1 cellular context compared by ENCODE assay signal in genomic region chr10:14954001-14954770, GRCh38.
TF ChIP-seq lines count a peak whose summit lies in the region.

Gene DCLRE1C, minus strand, starts transcription at chr10:14954096. Its CDS starts 86 bp downstream, at chr10:14954010.

TF ChIP-seq in HepG2, 621 proteins besides CTCF, POLR2A, EP300 and RAD21 (continued from another document and continues in another):
- TF ChIP-seq LRRFIP1 (CRISPR knock-in tag; conservative IDR thresholded peaks at IDR 0.05): no peak
- no peak for TF ChIP-seq RNF219 (CRISPR knock-in tag; IDR thresholded peaks at IDR 0.05)
- peak; percentile 61; the same call in 1 of the 2 replicates for TF ChIP-seq ZBTB20 (CRISPR knock-in tag; IDR thresholded peaks at IDR 0.05; ENCODE audit: borderline replicate concordance, low read depth)
- peak; percentile 82 for TF ChIP-seq ZFY (CRISPR knock-in tag; IDR thresholded peaks at IDR 0.05)
- no peak; the same call in 1 of the 2 replicates for TF ChIP-seq ZNF629 (CRISPR knock-in tag; conservative IDR thresholded peaks at IDR 0.05)
- TF ChIP-seq ZNF224 (CRISPR knock-in tag; IDR thresholded peaks at IDR 0.05): 0 out of 2 replicates have a peak, but pooled peaks have one; percentile 80
- TF ChIP-seq TIGD3 (CRISPR knock-in tag; IDR thresholded peaks at IDR 0.05; ENCODE audit: borderline replicate concordance): no peak; the same call in 1 of the 2 replicates
- TF ChIP-seq SMAD3 (CRISPR knock-in tag; IDR thresholded peaks at IDR 0.05): no peak
- no peak for TF ChIP-seq PCBP2 (optimal IDR thresholded peaks at IDR 0.05; ENCODE audit: low read depth, low read length, poor library complexity, severe bottlenecking)
- 0 out of 2 replicates have a peak, but pooled peaks have one; percentile 65 for TF ChIP-seq ZBTB42 (CRISPR knock-in tag; IDR thresholded peaks at IDR 0.05)
- TF ChIP-seq ZNF335 (CRISPR knock-in tag; IDR thresholded peaks at IDR 0.05): peak; percentile 91
- peak; percentile 71 for TF ChIP-seq MED1 (CRISPR knock-in tag; IDR thresholded peaks at IDR 0.05)
- peak; percentile 79 for TF ChIP-seq SP2 (CRISPR knock-in tag; IDR thresholded peaks at IDR 0.05)
- TF ChIP-seq TRIM22 (IDR thresholded peaks at IDR 0.05): no peak
- peak; percentile 92 for TF ChIP-seq ZNF441 (CRISPR knock-in tag; IDR thresholded peaks at IDR 0.05; ENCODE audit: borderline replicate concordance)
- no peak for TF ChIP-seq FUBP1 (CRISPR knock-in tag; IDR thresholded peaks at IDR 0.05; ENCODE audit: borderline replicate concordance)
- TF ChIP-seq POLR2G (IDR thresholded peaks at IDR 0.05; ENCODE audit: low read depth, low read length): peak; percentile 78
- TF ChIP-seq CREB3 (CRISPR knock-in tag; IDR thresholded peaks at IDR 0.05): peak; percentile 88; the same call in 1 of the 2 replicates
- TF ChIP-seq HNRNPUL1 (IDR thresholded peaks at IDR 0.05; ENCODE audit: low read depth, low read length): no peak
- TF ChIP-seq NCOR1 (IDR thresholded peaks at IDR 0.05; ENCODE audit: borderline replicate concordance, low read length): no peak
- TF ChIP-seq ZNF652 (CRISPR knock-in tag; IDR thresholded peaks at IDR 0.05; ENCODE audit: borderline replicate concordance, low read depth): 0 out of 2 replicates have a peak, but pooled peaks have one; percentile 6
- TF ChIP-seq ZNF570 (CRISPR knock-in tag; IDR thresholded peaks at IDR 0.05; ENCODE audit: borderline replicate concordance): 0 out of 2 replicates have a peak, but pooled peaks have one; percentile 71
- no peak for TF ChIP-seq CEBPG (CRISPR knock-in tag; IDR thresholded peaks at IDR 0.05)
- peak; percentile 57; the same call in 1 of the 2 replicates for TF ChIP-seq ZMYM3 (CRISPR knock-in tag; IDR thresholded peaks at IDR 0.05)
- TF ChIP-seq POLR2AphosphoS5 (IDR thresholded peaks at IDR 0.05; ENCODE audit: low read depth, low read length): peak; percentile 75
- TF ChIP-seq AHR (CRISPR knock-in tag; IDR thresholded peaks at IDR 0.05): peak; percentile 89; the same call in 1 of the 2 replicates
- no peak for TF ChIP-seq ARNT (IDR thresholded peaks at IDR 0.05)
- TF ChIP-seq FOXK2 (IDR thresholded peaks at IDR 0.05): no peak
- peak; percentile 97 for TF ChIP-seq ZFYVE20 (CRISPR knock-in tag; IDR thresholded peaks at IDR 0.05; ENCODE audit: borderline replicate concordance, low read depth)
- TF ChIP-seq ZC3H4 (CRISPR knock-in tag; IDR thresholded peaks at IDR 0.05; ENCODE audit: borderline replicate concordance): no peak
- peak; percentile 89; the same call in 1 of the 2 replicates for TF ChIP-seq NFE2L1 (CRISPR knock-in tag; IDR thresholded peaks at IDR 0.05; ENCODE audit: borderline replicate concordance)
- TF ChIP-seq ZNF670 (CRISPR knock-in tag; IDR thresholded peaks at IDR 0.05; ENCODE audit: borderline replicate concordance): peak; percentile 89; the same call in 1 of the 2 replicates
- 0 out of 2 replicates have a peak, but pooled peaks have one; percentile 8 for TF ChIP-seq ATF3 (CRISPR knock-in tag; IDR thresholded peaks at IDR 0.05)
- TF ChIP-seq ZMYM4 (CRISPR knock-in tag; IDR thresholded peaks at IDR 0.05): peak; percentile 88
- TF ChIP-seq NCOA5 (CRISPR knock-in tag; IDR thresholded peaks at IDR 0.05): no peak
- TF ChIP-seq ZNF562 (CRISPR knock-in tag; IDR thresholded peaks at IDR 0.05; ENCODE audit: borderline replicate concordance): peak; percentile 97
- no peak for TF ChIP-seq ZNF234 (CRISPR knock-in tag; conservative IDR thresholded peaks at IDR 0.05)
- 0 out of 2 replicates have a peak, but pooled peaks have one; percentile 45 for TF ChIP-seq ZNF567 (CRISPR knock-in tag; IDR thresholded peaks at IDR 0.05; ENCODE audit: borderline replicate concordance)
- TF ChIP-seq GMEB1 (CRISPR knock-in tag; IDR thresholded peaks at IDR 0.05; ENCODE audit: borderline replicate concordance): peak; percentile 82
- TF ChIP-seq FLYWCH1 (CRISPR knock-in tag; IDR thresholded peaks at IDR 0.05): peak; percentile 98
- no peak; the same call in 1 of the 2 replicates for TF ChIP-seq KDM5A (IDR thresholded peaks at IDR 0.05; ENCODE audit: borderline replicate concordance, low read length)
- no peak for TF ChIP-seq EZH2 (conservative IDR thresholded peaks at IDR 0.05; ENCODE audit: low read depth, low read length)
- no peak for TF ChIP-seq DNMT1 (CRISPR knock-in tag; IDR thresholded peaks at IDR 0.05)
- TF ChIP-seq ZSCAN5A (CRISPR knock-in tag; IDR thresholded peaks at IDR 0.05; ENCODE audit: borderline replicate concordance): peak; percentile 99; the same call in 1 of the 2 replicates
- TF ChIP-seq CBX2 (IDR thresholded peaks at IDR 0.05; ENCODE audit: low read depth, low read length): no peak
- TF ChIP-seq CBX2 (CRISPR knock-in tag; IDR thresholded peaks at IDR 0.05; ENCODE audit: low read depth): peak; percentile 94; the same call in 1 of the 2 replicates
- no peak for TF ChIP-seq ZNF432 (CRISPR knock-in tag; IDR thresholded peaks at IDR 0.05; ENCODE audit: borderline replicate concordance)
- no peak for TF ChIP-seq BCLAF1 (IDR thresholded peaks at IDR 0.05)
- TF ChIP-seq NFATC3 (CRISPR knock-in tag; IDR thresholded peaks at IDR 0.05): no peak; the same call in 1 of the 2 replicates
- TF ChIP-seq ZNF274 (CRISPR knock-in tag; IDR thresholded peaks at IDR 0.05): peak; percentile 95
- TF ChIP-seq HMGA1 (CRISPR knock-in tag; conservative IDR thresholded peaks at IDR 0.05): no peak
